Comparison of ENCODE assay signal across 17 cellular contexts in the genomic region with DNA sequence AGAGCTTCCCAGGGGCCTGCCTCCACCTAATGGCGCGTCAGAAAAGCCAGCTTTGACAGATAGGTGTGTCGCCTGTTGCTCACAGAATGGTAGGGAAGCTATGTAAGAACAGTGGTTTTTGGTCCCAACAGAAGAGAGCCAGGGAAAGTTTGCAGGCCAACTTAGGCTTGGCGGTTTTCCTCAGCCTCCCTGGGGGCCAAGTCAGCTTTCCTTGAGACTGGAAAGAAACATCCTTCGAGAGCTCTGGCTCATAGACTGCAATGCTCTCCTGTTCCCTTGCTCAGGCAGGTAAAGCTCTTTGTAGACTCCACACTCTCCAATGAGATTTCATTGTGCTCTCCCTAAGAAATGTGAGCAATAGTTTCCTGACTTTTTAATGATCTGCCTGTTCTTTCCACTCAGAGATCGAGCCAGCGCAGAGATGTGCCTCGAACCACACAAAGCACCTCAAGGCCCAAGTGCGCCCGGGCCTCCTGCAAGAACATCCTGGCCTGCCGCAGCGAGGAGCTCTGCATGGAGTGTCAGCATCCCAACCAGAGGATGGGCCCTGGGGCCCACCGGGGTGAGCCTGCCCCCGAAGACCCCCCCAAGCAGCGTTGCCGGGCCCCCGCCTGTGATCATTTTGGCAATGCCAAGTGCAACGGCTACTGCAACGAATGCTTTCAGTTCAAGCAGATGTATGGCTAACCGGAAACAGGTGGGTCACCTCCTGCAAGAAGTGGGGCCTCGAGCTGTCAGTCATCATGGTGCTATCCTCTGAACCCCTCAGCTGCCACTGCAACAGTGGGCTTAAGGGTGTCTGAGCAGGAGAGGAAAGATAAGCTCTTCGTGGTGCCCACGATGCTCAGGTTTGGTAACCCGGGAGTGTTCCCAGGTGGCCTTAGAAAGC. TPM values are rescaled to one million over a fixed set of nuclear protein-coding genes. Genes with fewer than 3 reads are reported as not detected.
DNase-seq lines count a peak whose midpoint lies in the region; ATAC-seq and TF ChIP-seq lines count a peak whose summit lies in the region.
"Had no signal": no experiment of that assay in that cellular context is flagged by ENCODE, and none has a peak within 500 bp of the region (broad histone marks: within the 10 kb centered on the region; RNA-seq: fewer than 3 reads in every experiment).

No MANE protein-coding gene starts in this region.

- POLR2A ChIA-PET in activated CD4-positive, alpha-beta memory T cell treated with anti-CD3 and anti-CD28 coated beads, Interleukin-2, amount 10 ng/mL, durations not matched to agents 7 days and 5 days (lab: Charles Lee): interaction anchor here (3.4 to 4.9 kb wide), 2 partner anchors 9 to 13 kb away, joined by 29 to 42 read pairs; a partner anchor contains a TSS
- POLR2A ChIA-PET in OCI-LY7 (lab: Charles Lee): interaction anchor here (0.6 to 2.9 kb wide), 4 partner anchors 8 to 19 kb away, joined by 3 to 11 read pairs (median 4); no protein-coding TSS in a partner anchor

- peaks cover 12 to 47% (median 39%) of the 10 kb centered on the region in 4 donors for H3K4me1 ChIP-seq in esophagus muscularis mucosa
- H3K4me1 ChIP-seq in thyroid gland: peaks cover 15 to 16% of the 10 kb centered on the region in 2 donors
- peaks cover 6% of the 10 kb centered on the region for H3K4me1 ChIP-seq in OCI-LY7 (ENCODE audit: insufficient read depth, low read length, poor library complexity, severe bottlenecking)
- H3K4me1 ChIP-seq: A549, SJSA1 had no signal

- H2AFZ ChIP-seq in OCI-LY7 (ENCODE audit: low read length): no peak overlapping the region

- CTCF ChIA-PET in activated CD8-positive, alpha-beta memory T cell treated with anti-CD3 and anti-CD28 coated beads, Interleukin-2, amount 10 ng/mL, durations not matched to agents 7 days and 5 days (lab: Charles Lee): interaction anchor here (0.7 to 5.9 kb wide), 13 partner anchors 10 to 236 kb away, joined by 3 to 70 read pairs (median 6); a partner anchor contains a TSS
- CTCF ChIA-PET in activated CD4-positive, alpha-beta memory T cell treated with anti-CD3 and anti-CD28 coated beads, Interleukin-2, amount 10 ng/mL, durations not matched to agents 7 days and 5 days (lab: Charles Lee): interaction anchor here (1.4 to 5.4 kb wide), 3 partner anchors 11 to 173 kb away, joined by 5 to 68 read pairs (median 7); a partner anchor contains a TSS
- CTCF ChIA-PET in OCI-LY7 (lab: Charles Lee; ENCODE audit: unreplicated experiment): no interaction called here

- no peaks in the 10 kb centered on the region for H4K20me1 ChIP-seq in OCI-LY7 (ENCODE audit: insufficient read depth, low read length)

- H3K27ac ChIP-seq in esophagus muscularis mucosa (replicated peaks in 1 of 4) (peak overlapping the region in 3 of 4 donors; percentile 27 to 57 (median 52)), thyroid gland (no peak overlapping the region), OCI-LY7 (ENCODE audit: low read depth, low read length, poor library complexity, severe bottlenecking) (no peak overlapping the region)
- H3K27ac ChIP-seq: A549, dorsolateral prefrontal cortex, SJSA1 had no signal

- WGBS in esophagus muscularis mucosa: 77% methylated on average over 13 of the region's 24 CpGs
- 90 to 93% methylated on average over 20 to 24 of the region's 24 CpGs for WGBS in thyroid gland, 2 donors

- no peaks in the 10 kb centered on the region for H3K79me2 ChIP-seq in OCI-LY7 (ENCODE audit: insufficient read depth, low read depth, low read length)

- no peak overlapping the region for H3K4me3 Mint-ChIP-seq in activated CD8-positive, alpha-beta memory T cell treated with anti-CD3 and anti-CD28 coated beads, Interleukin-2, amount 10 ng/mL, durations not matched to agents 7 days and 5 days
- H3K4me3 Mint-ChIP-seq in activated CD4-positive, alpha-beta memory T cell treated with anti-CD3 and anti-CD28 coated beads, Interleukin-2, amount 10 ng/mL, durations not matched to agents 7 days and 5 days: no peak overlapping the region
- H3K4me3 Mint-ChIP-seq: activated B cell treated with CpG ODN at 0.5 μM for 24 hours, nephron had no signal

- no peak overlapping the region for H3K4me2 ChIP-seq in OCI-LY7 (ENCODE audit: low read length)
- H3K4me2 ChIP-seq: A549 had no signal

- peaks cover 75% of the 10 kb centered on the region for H3K36me3 Mint-ChIP-seq in activated CD8-positive, alpha-beta memory T cell treated with anti-CD3 and anti-CD28 coated beads, Interleukin-2, amount 10 ng/mL, durations not matched to agents 7 days and 5 days
- peaks cover 79% of the 10 kb centered on the region for H3K36me3 Mint-ChIP-seq in activated CD4-positive, alpha-beta memory T cell treated with anti-CD3 and anti-CD28 coated beads, Interleukin-2, amount 10 ng/mL, durations not matched to agents 7 days and 5 days (ENCODE audit: low read depth)

- H3K27me3 Mint-ChIP-seq in activated CD8-positive, alpha-beta memory T cell treated with anti-CD3 and anti-CD28 coated beads, Interleukin-2, amount 10 ng/mL, durations not matched to agents 7 days and 5 days: no peaks in the 10 kb centered on the region
- H3K27me3 Mint-ChIP-seq in activated CD4-positive, alpha-beta memory T cell treated with anti-CD3 and anti-CD28 coated beads, Interleukin-2, amount 10 ng/mL, durations not matched to agents 7 days and 5 days: no peaks in the 10 kb centered on the region
- H3K27me3 Mint-ChIP-seq: activated B cell treated with CpG ODN at 0.5 μM for 24 hours had no signal

- peaks cover 71% of the 10 kb centered on the region for H3K4me1 Mint-ChIP-seq in activated CD8-positive, alpha-beta memory T cell treated with anti-CD3 and anti-CD28 coated beads, Interleukin-2, amount 10 ng/mL, durations not matched to agents 7 days and 5 days
- peaks cover 59% of the 10 kb centered on the region for H3K4me1 Mint-ChIP-seq in activated CD4-positive, alpha-beta memory T cell treated with anti-CD3 and anti-CD28 coated beads, Interleukin-2, amount 10 ng/mL, durations not matched to agents 7 days and 5 days
- H3K4me1 Mint-ChIP-seq: nephron had no signal

- H3K27me3 ChIP-seq in esophagus muscularis mucosa (no peaks in the 10 kb centered on the region), thyroid gland (no peaks in the 10 kb centered on the region)
- H3K27me3 ChIP-seq: dorsolateral prefrontal cortex, SJSA1 had no signal

- H3K9me3 ChIP-seq in esophagus muscularis mucosa (no peaks in the 10 kb centered on the region), thyroid gland (no peaks in the 10 kb centered on the region), OCI-LY7 (ENCODE audit: low read length) (no peaks in the 10 kb centered on the region)
- H3K9me3 ChIP-seq: A549, SJSA1 had no signal

- peak overlapping the region; percentile 77 for H3K27ac Mint-ChIP-seq in activated CD8-positive, alpha-beta memory T cell treated with anti-CD3 and anti-CD28 coated beads, Interleukin-2, amount 10 ng/mL, durations not matched to agents 7 days and 5 days
- H3K27ac Mint-ChIP-seq in activated CD4-positive, alpha-beta memory T cell treated with anti-CD3 and anti-CD28 coated beads, Interleukin-2, amount 10 ng/mL, durations not matched to agents 7 days and 5 days: peak overlapping the region; percentile 71
- H3K27ac Mint-ChIP-seq: activated B cell treated with CpG ODN at 0.5 μM for 24 hours, nephron had no signal

- H3K9me3 Mint-ChIP-seq in activated CD8-positive, alpha-beta memory T cell treated with anti-CD3 and anti-CD28 coated beads, Interleukin-2, amount 10 ng/mL, durations not matched to agents 7 days and 5 days (ENCODE audit: low read depth): peaks cover 4% of the 10 kb centered on the region
- peaks cover 6% of the 10 kb centered on the region for H3K9me3 Mint-ChIP-seq in activated CD4-positive, alpha-beta memory T cell treated with anti-CD3 and anti-CD28 coated beads, Interleukin-2, amount 10 ng/mL, durations not matched to agents 7 days and 5 days
- H3K9me3 Mint-ChIP-seq: activated B cell treated with CpG ODN at 0.5 μM for 24 hours, nephron had no signal

- H3K4me3 ChIP-seq in esophagus muscularis mucosa: no peak overlapping the region
- no peak overlapping the region for H3K4me3 ChIP-seq in thyroid gland (replicated peaks in 1 of 3)
- no peak overlapping the region for H3K4me3 ChIP-seq in OCI-LY7 (ENCODE audit: low read depth, low read length, poor library complexity, severe bottlenecking)
- H3K4me3 ChIP-seq: A549, dorsolateral prefrontal cortex, SJSA1 had no signal

- no peak for DNase-seq in activated CD8-positive, alpha-beta memory T cell treated with anti-CD3 and anti-CD28 coated beads, Interleukin-2, amount 10 ng/mL, durations not matched to agents 7 days and 5 days
- no peak for DNase-seq in activated CD8-positive, alpha-beta memory T cell treated with anti-CD3 and anti-CD28 coated beads, Interleukin-2, amount 50 U/mL, for 48 hours
- DNase-seq in activated CD4-positive, alpha-beta memory T cell treated with anti-CD3 and anti-CD28 coated beads, Interleukin-2, amount 10 ng/mL, durations not matched to agents 7 days and 5 days: no peak
- no peak for DNase-seq in esophagus muscularis mucosa (ENCODE audit: extremely low spot score)
- DNase-seq in stimulated activated naive CD8-positive, alpha-beta T cell treated with anti-CD3 and anti-CD28 coated beads, Interleukin-15, Interleukin-2, amounts not matched to agents 100 U/mL and 50 U/mL, for 24 hours: no peak
- no peak for DNase-seq in thyroid gland
- no peak for DNase-seq in OCI-LY7 (ENCODE audit: low spot score)
- DNase-seq: activated B cell treated with CpG ODN at 0.5 μM for 24 hours, amygdala, DMS153, dorsolateral prefrontal cortex, kidney, NCI-H2107 had no signal

- TF ChIP-seq EP300 in esophagus muscularis mucosa (IDR thresholded peaks at IDR 0.05): no peak

- no peak for TF ChIP-seq POLR2A in esophagus muscularis mucosa (IDR thresholded peaks at IDR 0.05; ENCODE audit: low read depth)
- TF ChIP-seq POLR2A in thyroid gland (IDR thresholded peaks at IDR 0.05): no peak

- no TSS peak for BruUV-seq in OCI-LY7 (replicated peaks; lab: Mats Ljungman, UMichigan)

- intact Hi-C loops in esophagus muscularis mucosa (cut with DNase I) (no loop called here), thyroid gland (cut with DNase I) (no loop called here), OCI-LY7 (cut with micrococcal nuclease; ENCODE audit: unreplicated experiment) (no loop called here)

- H3K9me2 ChIP-seq in OCI-LY7 (ENCODE audit: insufficient read depth, low read length): no peaks in the 10 kb centered on the region

- no peak for TF ChIP-seq CTCF in esophagus muscularis mucosa (IDR thresholded peaks at IDR 0.05)
- no peak for TF ChIP-seq CTCF in thyroid gland (IDR thresholded peaks at IDR 0.05)
- no peak for TF ChIP-seq CTCF in OCI-LY7 (conservative IDR thresholded peaks at IDR 0.05; ENCODE audit: low read length)

- H3K36me3 ChIP-seq in esophagus muscularis mucosa: peaks cover 58 to 75% (median 72%) of the 10 kb centered on the region in 4 donors
- H3K36me3 ChIP-seq in thyroid gland: peaks cover 18 to 23% of the 10 kb centered on the region in 2 donors
- peaks cover 75% of the 10 kb centered on the region for H3K36me3 ChIP-seq in OCI-LY7 (ENCODE audit: insufficient read depth, low read length)

- ATAC-seq in activated CD8-positive, alpha-beta memory T cell treated with anti-CD3 and anti-CD28 coated beads, Interleukin-2, amount 10 ng/mL, durations not matched to agents 7 days and 5 days: peak; percentile 15
- peak; percentile 5 for ATAC-seq in stimulated activated naive CD8-positive, alpha-beta T cell treated with anti-CD3 and anti-CD28 coated beads, Interleukin-15, Interleukin-2, amounts not matched to agents 100 U/mL and 50 U/mL, for 24 hours
- ATAC-seq in HG02763 (IDR thresholded peaks at IDR 0.05; ENCODE audit: unreplicated experiment): no peak
- ATAC-seq: A549 had no signal

RNA-seq across cellular contexts. Expression of a gene that starts 13.8 kb away (rescaled TPM):
- 100 to 1,000 TPM in 1 of 2 experiments, 10 to 100 TPM in 1; 86.7 to 225 TPM for total RNA-seq in activated CD8-positive, alpha-beta memory T cell treated with anti-CD3 and anti-CD28 coated beads, Interleukin-2, amount 10 ng/mL, durations not matched to agents 7 days and 5 days
- total RNA-seq in activated CD4-positive, alpha-beta memory T cell treated with anti-CD3 and anti-CD28 coated beads, Interleukin-2, amount 10 ng/mL, durations not matched to agents 7 days and 5 days: 100 to 1,000 TPM; 143 to 144 TPM
- total RNA-seq in esophagus muscularis mucosa: 10 to 100 TPM; 21.0 to 54.3 (median 29.8) TPM
- 1 to 10 TPM; 5.9 to 7.8 (median 7.3) TPM for total RNA-seq in thyroid gland
- 7.0 and 8.8 TPM in 2 replicates for total RNA-seq in OCI-LY7 (2014; rRNA removed; shearing (Covaris generic))
- 23.6 and 28.3 TPM in 2 replicates for total RNA-seq in OCI-LY7 (2022)

Comparison
In these comparisons a context has a peak if more than half of its experiments do, and no peak if none do; other contexts are left out.
1. H3K27ac ChIP-seq: peak in esophagus muscularis mucosa (3 of 4); none in thyroid gland (0 of 3) and OCI-LY7 (single experiment).